10 cellular contexts compared by ENCODE assay signal in genomic region chr11:34313099-34313517, GRCh38. TPM values are rescaled to one million over a fixed set of nuclear protein-coding genes. Genes with fewer than 3 reads are reported as not detected.
DNase-seq lines count a peak whose midpoint lies in the region; ATAC-seq and TF ChIP-seq lines count a peak whose summit lies in the region.
"Had no signal": no experiment of that assay in that cellular context is flagged by ENCODE, and none has a peak within 500 bp of the region (broad histone marks: within the 10 kb centered on the region; RNA-seq: fewer than 3 reads in every experiment).

No MANE protein-coding gene starts in this region.

- DNase-seq in glomerular visceral epithelial cell (ENCODE audit: extremely low spot score): peak; percentile 71
- DNase-seq in cerebellum (ENCODE audit: low spot score): no peak
- no peak for DNase-seq in H4 (ENCODE audit: low spot score)
- no peak for DNase-seq in effector CD4-positive, alpha-beta T cell
- no peak for DNase-seq in colonic mucosa
- DNase-seq: NCI-H1417 had no signal

- H3K27ac ChIP-seq in colonic mucosa: no peak overlapping the region
- H3K27ac ChIP-seq: hepatocyte had no signal

- no peak overlapping the region for H3K4me3 ChIP-seq in colonic mucosa
- H3K4me3 ChIP-seq: hepatocyte had no signal

- TF ChIP-seq CTCF in GM12872 (IDR thresholded peaks at IDR 0.05; ENCODE audit: insufficient read depth, low read depth, low read length) (0 out of 3 replicates have a peak, but pooled peaks have one; percentile 5), colonic mucosa (IDR thresholded peaks at IDR 0.05) (no peak)

- no peaks in the 10 kb centered on the region for H3K4me1 ChIP-seq in colonic mucosa

- H3K9ac ChIP-seq in colonic mucosa (ENCODE audit: low read depth in 2 of 2, low read length in 2 of 2): no peak overlapping the region

- intact Hi-C loops in colonic mucosa (cut with DNase I): no loop called here

- ATAC-seq in GM19463 (IDR thresholded peaks at IDR 0.05; ENCODE audit: unreplicated experiment) (peak; percentile 89), HG03280 (IDR thresholded peaks at IDR 0.05; ENCODE audit: unreplicated experiment) (peak; percentile 72)

- H3K27me3 ChIP-seq in colonic mucosa: no peaks in the 10 kb centered on the region
- H3K27me3 ChIP-seq: hepatocyte had no signal

- no peaks in the 10 kb centered on the region for H3K36me3 ChIP-seq in colonic mucosa

- no peaks in the 10 kb centered on the region for H3K9me3 ChIP-seq in colonic mucosa

RNA-seq across cellular contexts. Expression of gene ABTB2, which starts 44.7 kb away (rescaled TPM):
- total RNA-seq in cerebellum (12.3 TPM), colonic mucosa (10 to 100 TPM in 1 of 2 donors, 1 to 10 TPM in 1; 5.8 to 11.1 TPM)
- total RNA-seq in H4 (2014; rRNA removed; shearing (Covaris generic)): 1.2 and 3.2 TPM in 2 replicates
